1 cellular context compared by ENCODE assay signal in genomic region chr3:155282416-155283091, GRCh38.
A peak's percentile ranks its signal among the peaks of the same experiment; 100 is the strongest.
TF ChIP-seq lines count a peak whose summit lies in the region.

No MANE protein-coding gene starts in this region.

TF ChIP-seq in K562, 482 proteins besides CTCF, POLR2A, EP300 and RAD21 (continued from another document and continues in another):
- TF ChIP-seq MEIS2 (IDR thresholded peaks at IDR 0.05; ENCODE audit: partially characterized antibody) (peak; percentile 83), RBFOX2 (IDR thresholded peaks at IDR 0.05; ENCODE audit: low read depth, low read length) (no peak), ZNF655 (CRISPR knock-in tag; IDR thresholded peaks at IDR 0.05) (no peak), ZFP30 (CRISPR knock-in tag; IDR thresholded peaks at IDR 0.05; ENCODE audit: borderline replicate concordance) (no peak), CBFB (CRISPR knock-in tag; IDR thresholded peaks at IDR 0.05) (no peak), NBN (IDR thresholded peaks at IDR 0.05; ENCODE audit: low read depth) (no peak; the same call in 1 of the 2 replicates), FOXP1 (CRISPR knock-in tag; IDR thresholded peaks at IDR 0.05) (no peak), HOXB6 (CRISPR knock-in tag; IDR thresholded peaks at IDR 0.05; ENCODE audit: borderline replicate concordance) (no peak), EP400 (IDR thresholded peaks at IDR 0.05) (peak; percentile 44; the same call in 1 of the 2 replicates), BCOR (IDR thresholded peaks at IDR 0.05) (peak; percentile 66), MYBL2 (IDR thresholded peaks at IDR 0.05; ENCODE audit: low read depth) (peak; percentile 63; the same call in 1 of the 2 replicates), MYBL2 (CRISPR knock-in tag; IDR thresholded peaks at IDR 0.05; ENCODE audit: borderline replicate concordance) (no peak), NELFE (IDR thresholded peaks at IDR 0.05; ENCODE audit: insufficient read depth, insufficient read length) (no peak), DNMT1 (IDR thresholded peaks at IDR 0.05) (no peak), STAT6 (CRISPR knock-in tag; IDR thresholded peaks at IDR 0.05) (no peak), DPF2 (IDR thresholded peaks at IDR 0.05) (peak; percentile 95), ILF3 (IDR thresholded peaks at IDR 0.05; ENCODE audit: borderline replicate concordance) (no peak), TBL1XR1 (IDR thresholded peaks at IDR 0.05; ENCODE audit: low read length in 2 of 2) (peak; percentile 32 to 59; a peak in 1 of 4 replicates), ZBTB8A (IDR thresholded peaks at IDR 0.05; ENCODE audit: partially characterized antibody) (no peak), MEF2D (tag; conservative IDR thresholded peaks at IDR 0.05; ENCODE audit: low read depth) (peak; percentile 59; the same call in 1 of the 2 replicates), MTF1 (CRISPR knock-in tag; IDR thresholded peaks at IDR 0.05; ENCODE audit: borderline replicate concordance) (no peak), KLF16 (IDR thresholded peaks at IDR 0.05) (peak; percentile 80), KLF1 (tag; IDR thresholded peaks at IDR 0.05) (no peak), FOSL1 (tag; conservative IDR thresholded peaks at IDR 0.05) (peak; percentile 40), PTBP1 (IDR thresholded peaks at IDR 0.05; ENCODE audit: low read depth, low read length) (no peak), VEZF1 (CRISPR knock-in tag; IDR thresholded peaks at IDR 0.05) (peak; percentile 48; the same call in 1 of the 2 replicates), TRIM28 (IDR thresholded peaks at IDR 0.05) (peak; percentile 77; the same call in 1 of the 2 replicates), U2AF1 (optimal IDR thresholded peaks at IDR 0.05; ENCODE audit: low read depth, low read length) (no peak), BRCA1 (IDR thresholded peaks at IDR 0.05) (no peak), BRCA1 (CRISPR knock-in tag; IDR thresholded peaks at IDR 0.05) (no peak), LARP7 (IDR thresholded peaks at IDR 0.05) (no peak), RBM22 (IDR thresholded peaks at IDR 0.05; ENCODE audit: low read depth, low read length, poor library complexity, severe bottlenecking) (no peak), RNF2 (IDR thresholded peaks at IDR 0.05) (peak; percentile 91), MYNN (IDR thresholded peaks at IDR 0.05) (peak; percentile 36; the same call in 1 of the 2 replicates), MYNN (CRISPR knock-in tag; IDR thresholded peaks at IDR 0.05) (no peak), ZNF41 (CRISPR knock-in tag; conservative IDR thresholded peaks at IDR 0.05) (no peak), KHSRP (IDR thresholded peaks at IDR 0.05) (peak; percentile 57; the same call in 1 of the 2 replicates), SUPT5H (IDR thresholded peaks at IDR 0.05) (0 out of 2 replicates have a peak, but pooled peaks have one; percentile 19), ZNF778 (CRISPR knock-in tag; IDR thresholded peaks at IDR 0.05) (no peak), MBD2 (IDR thresholded peaks at IDR 0.05; ENCODE audit: borderline replicate concordance, low read depth) (peak; percentile 68; the same call in 1 of the 2 replicates), NFE2L1 (tag; IDR thresholded peaks at IDR 0.05; ENCODE audit: borderline replicate concordance, low read depth) (no peak), CBX2 (IDR thresholded peaks at IDR 0.05; ENCODE audit: insufficient read depth, low read length, poor library complexity, severe bottlenecking) (no peak), ETV1 (tag; conservative IDR thresholded peaks at IDR 0.05; ENCODE audit: low read depth) (0 out of 2 replicates have a peak, but pooled peaks have one; percentile 30), PCBP1 (IDR thresholded peaks at IDR 0.05; ENCODE audit: low read depth, low read length, poor library complexity, severe bottlenecking) (no peak), MAFF (IDR thresholded peaks at IDR 0.05; ENCODE audit: low read length) (no peak), CBFA2T2 (conservative IDR thresholded peaks at IDR 0.05) (peak; percentile 94), ZNF263 (CRISPR knock-in tag; IDR thresholded peaks at IDR 0.05; ENCODE audit: borderline replicate concordance) (no peak), ZBTB17 (CRISPR knock-in tag; IDR thresholded peaks at IDR 0.05) (no peak), L3MBTL2 (IDR thresholded peaks at IDR 0.05) (peak; percentile 47; the same call in 1 of the 2 replicates), XRCC4 (IDR thresholded peaks at IDR 0.05; ENCODE audit: extremely low read depth, insufficient read depth, insufficient read length) (no peak)
- TF ChIP-seq, protein P1, sequence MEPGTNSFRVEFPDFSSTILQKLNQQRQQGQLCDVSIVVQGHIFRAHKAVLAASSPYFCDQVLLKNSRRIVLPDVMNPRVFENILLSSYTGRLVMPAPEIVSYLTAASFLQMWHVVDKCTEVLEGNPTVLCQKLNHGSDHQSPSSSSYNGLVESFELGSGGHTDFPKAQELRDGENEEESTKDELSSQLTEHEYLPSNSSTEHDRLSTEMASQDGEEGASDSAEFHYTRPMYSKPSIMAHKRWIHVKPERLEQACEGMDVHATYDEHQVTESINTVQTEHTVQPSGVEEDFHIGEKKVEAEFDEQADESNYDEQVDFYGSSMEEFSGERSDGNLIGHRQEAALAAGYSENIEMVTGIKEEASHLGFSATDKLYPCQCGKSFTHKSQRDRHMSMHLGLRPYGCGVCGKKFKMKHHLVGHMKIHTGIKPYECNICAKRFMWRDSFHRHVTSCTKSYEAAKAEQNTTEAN (CRISPR knock-in tag; IDR thresholded peaks at IDR 0.05) = no peak
- TF ChIP-seq, protein P2, sequence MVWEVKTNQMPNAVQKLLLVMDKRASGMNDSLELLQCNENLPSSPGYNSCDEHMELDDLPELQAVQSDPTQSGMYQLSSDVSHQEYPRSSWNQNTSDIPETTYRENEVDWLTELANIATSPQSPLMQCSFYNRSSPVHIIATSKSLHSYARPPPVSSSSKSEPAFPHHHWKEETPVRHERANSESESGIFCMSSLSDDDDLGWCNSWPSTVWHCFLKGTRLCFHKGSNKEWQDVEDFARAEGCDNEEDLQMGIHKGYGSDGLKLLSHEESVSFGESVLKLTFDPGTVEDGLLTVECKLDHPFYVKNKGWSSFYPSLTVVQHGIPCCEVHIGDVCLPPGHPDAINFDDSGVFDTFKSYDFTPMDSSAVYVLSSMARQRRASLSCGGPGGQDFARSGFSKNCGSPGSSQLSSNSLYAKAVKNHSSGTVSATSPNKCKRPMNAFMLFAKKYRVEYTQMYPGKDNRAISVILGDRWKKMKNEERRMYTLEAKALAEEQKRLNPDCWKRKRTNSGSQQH (CRISPR knock-in tag; IDR thresholded peaks at IDR 0.05) = no peak
- TF ChIP-seq, protein P3, sequence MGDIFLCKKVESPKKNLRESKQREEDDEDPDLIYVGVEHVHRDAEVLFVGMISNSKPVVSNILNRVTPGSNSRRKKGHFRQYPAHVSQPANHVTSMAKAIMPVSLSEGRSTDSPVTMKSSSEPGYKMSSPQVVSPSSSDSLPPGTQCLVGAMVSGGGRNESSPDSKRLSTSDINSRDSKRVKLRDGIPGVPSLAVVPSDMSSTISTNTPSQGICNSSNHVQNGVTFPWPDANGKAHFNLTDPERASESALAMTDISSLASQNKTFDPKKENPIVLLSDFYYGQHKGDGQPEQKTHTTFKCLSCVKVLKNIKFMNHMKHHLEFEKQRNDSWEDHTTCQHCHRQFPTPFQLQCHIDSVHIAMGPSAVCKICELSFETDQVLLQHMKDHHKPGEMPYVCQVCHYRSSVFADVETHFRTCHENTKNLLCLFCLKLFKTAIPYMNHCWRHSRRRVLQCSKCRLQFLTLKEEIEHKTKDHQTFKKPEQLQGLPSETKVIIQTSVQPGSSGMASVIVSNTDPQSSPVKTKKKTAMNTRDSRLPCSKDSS (IDR thresholded peaks at IDR 0.05; ENCODE audit: low read depth, partially characterized antibody) = no peak
- TF ChIP-seq, protein P4, sequence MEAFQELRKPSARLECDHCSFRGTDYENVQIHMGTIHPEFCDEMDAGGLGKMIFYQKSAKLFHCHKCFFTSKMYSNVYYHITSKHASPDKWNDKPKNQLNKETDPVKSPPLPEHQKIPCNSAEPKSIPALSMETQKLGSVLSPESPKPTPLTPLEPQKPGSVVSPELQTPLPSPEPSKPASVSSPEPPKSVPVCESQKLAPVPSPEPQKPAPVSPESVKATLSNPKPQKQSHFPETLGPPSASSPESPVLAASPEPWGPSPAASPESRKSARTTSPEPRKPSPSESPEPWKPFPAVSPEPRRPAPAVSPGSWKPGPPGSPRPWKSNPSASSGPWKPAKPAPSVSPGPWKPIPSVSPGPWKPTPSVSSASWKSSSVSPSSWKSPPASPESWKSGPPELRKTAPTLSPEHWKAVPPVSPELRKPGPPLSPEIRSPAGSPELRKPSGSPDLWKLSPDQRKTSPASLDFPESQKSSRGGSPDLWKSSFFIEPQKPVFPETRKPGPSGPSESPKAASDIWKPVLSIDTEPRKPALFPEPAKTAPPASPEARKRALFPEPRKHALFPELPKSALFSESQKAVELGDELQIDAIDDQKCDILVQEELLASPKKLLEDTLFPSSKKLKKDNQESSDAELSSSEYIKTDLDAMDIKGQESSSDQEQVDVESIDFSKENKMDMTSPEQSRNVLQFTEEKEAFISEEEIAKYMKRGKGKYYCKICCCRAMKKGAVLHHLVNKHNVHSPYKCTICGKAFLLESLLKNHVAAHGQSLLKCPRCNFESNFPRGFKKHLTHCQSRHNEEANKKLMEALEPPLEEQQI (IDR thresholded peaks at IDR 0.05) = peak; percentile 96
- TF ChIP-seq, protein P5, sequence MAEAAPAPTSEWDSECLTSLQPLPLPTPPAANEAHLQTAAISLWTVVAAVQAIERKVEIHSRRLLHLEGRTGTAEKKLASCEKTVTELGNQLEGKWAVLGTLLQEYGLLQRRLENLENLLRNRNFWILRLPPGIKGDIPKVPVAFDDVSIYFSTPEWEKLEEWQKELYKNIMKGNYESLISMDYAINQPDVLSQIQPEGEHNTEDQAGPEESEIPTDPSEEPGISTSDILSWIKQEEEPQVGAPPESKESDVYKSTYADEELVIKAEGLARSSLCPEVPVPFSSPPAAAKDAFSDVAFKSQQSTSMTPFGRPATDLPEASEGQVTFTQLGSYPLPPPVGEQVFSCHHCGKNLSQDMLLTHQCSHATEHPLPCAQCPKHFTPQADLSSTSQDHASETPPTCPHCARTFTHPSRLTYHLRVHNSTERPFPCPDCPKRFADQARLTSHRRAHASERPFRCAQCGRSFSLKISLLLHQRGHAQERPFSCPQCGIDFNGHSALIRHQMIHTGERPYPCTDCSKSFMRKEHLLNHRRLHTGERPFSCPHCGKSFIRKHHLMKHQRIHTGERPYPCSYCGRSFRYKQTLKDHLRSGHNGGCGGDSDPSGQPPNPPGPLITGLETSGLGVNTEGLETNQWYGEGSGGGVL (CRISPR knock-in tag; IDR thresholded peaks at IDR 0.05) = no peak
- TF ChIP-seq, protein P6, sequence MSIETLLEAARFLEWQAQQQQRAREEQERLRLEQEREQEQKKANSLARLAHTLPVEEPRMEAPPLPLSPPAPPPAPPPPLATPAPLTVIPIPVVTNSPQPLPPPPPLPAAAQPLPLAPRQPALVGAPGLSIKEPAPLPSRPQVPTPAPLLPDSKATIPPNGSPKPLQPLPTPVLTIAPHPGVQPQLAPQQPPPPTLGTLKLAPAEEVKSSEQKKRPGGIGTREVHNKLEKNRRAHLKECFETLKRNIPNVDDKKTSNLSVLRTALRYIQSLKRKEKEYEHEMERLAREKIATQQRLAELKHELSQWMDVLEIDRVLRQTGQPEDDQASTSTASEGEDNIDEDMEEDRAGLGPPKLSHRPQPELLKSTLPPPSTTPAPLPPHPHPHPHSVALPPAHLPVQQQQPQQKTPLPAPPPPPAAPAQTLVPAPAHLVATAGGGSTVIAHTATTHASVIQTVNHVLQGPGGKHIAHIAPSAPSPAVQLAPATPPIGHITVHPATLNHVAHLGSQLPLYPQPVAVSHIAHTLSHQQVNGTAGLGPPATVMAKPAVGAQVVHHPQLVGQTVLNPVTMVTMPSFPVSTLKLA (conservative IDR thresholded peaks at IDR 0.05) = 0 out of 4 replicates have a peak, but pooled peaks of 1 of the 2 experiments have one; percentile 46
